ENCODE assay signal across 15 cellular contexts in the genomic region with DNA sequence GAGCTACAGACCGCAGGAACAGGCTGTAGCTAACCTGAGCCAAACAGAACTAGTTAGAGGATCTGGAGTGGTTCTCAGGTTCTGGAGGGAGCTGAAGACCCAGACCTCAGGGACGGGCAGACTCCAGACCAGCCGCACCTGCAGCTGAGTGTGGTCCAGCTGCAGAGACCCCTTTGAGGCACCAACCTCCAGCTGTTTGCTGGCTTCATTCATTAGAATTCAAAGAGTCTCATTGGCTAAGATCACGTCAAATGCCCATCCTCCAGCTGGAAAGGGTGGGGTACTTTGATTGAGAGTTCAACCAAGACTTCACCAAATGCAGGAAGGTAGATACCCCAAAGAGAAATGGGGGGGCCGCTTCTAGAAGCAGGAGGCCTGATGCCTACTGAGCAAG. TPM values are rescaled to one million over a fixed set of nuclear protein-coding genes. Genes with fewer than 3 reads are reported as not detected.
DNase-seq lines count a peak whose midpoint lies in the region; ATAC-seq and TF ChIP-seq lines count a peak whose summit lies in the region.
"Had no signal": no experiment of that assay in that cellular context is flagged by ENCODE, and none has a peak within 500 bp of the region (broad histone marks: within the 10 kb centered on the region; RNA-seq: fewer than 3 reads in every experiment).

No MANE protein-coding gene starts in this region.

- peak overlapping the region; percentile 98 for H3K27ac Mint-ChIP-seq in stimulated activated naive CD8-positive, alpha-beta T cell treated with anti-CD3 and anti-CD28 coated beads, Interleukin-15, Interleukin-2, amounts not matched to agents 100 ng/mL and 50 ng/mL, for 24 hours
- H3K27ac Mint-ChIP-seq in effector memory CD8-positive, alpha-beta T cell = peak overlapping the region; percentile 89 to 94
- no peak overlapping the region for H3K27ac Mint-ChIP-seq in type B pancreatic cell

- intact Hi-C loops in upper lobe of right lung (cut with DNase I) = no loop called here

- H3K27ac ChIP-seq in Peyer's patch (peak overlapping the region; percentile 60 to 72 (median 69)), upper lobe of right lung (peak overlapping the region; percentile 60)
- H3K27ac ChIP-seq: esophagus muscularis mucosa, neural progenitor cell had no signal

- H3K4me1 ChIP-seq in Peyer's patch = peaks cover 2 to 32% (median 24%) of the 10 kb centered on the region in 4 donors
- peaks cover 11% of the 10 kb centered on the region for H3K4me1 ChIP-seq in upper lobe of right lung
- H3K4me1 ChIP-seq: neural progenitor cell had no signal

- H3K9me3 Mint-ChIP-seq in stimulated activated naive CD8-positive, alpha-beta T cell treated with anti-CD3 and anti-CD28 coated beads, Interleukin-15, Interleukin-2, amounts not matched to agents 100 ng/mL and 50 ng/mL, for 24 hours = no peaks in the 10 kb centered on the region
- H3K9me3 Mint-ChIP-seq in effector memory CD8-positive, alpha-beta T cell = no peaks in the 10 kb centered on the region
- no peaks in the 10 kb centered on the region for H3K9me3 Mint-ChIP-seq in type B pancreatic cell
- H3K9me3 Mint-ChIP-seq: neural progenitor cell had no signal

- H3K4me3 ChIP-seq in Peyer's patch (no peak overlapping the region), upper lobe of right lung (no peak overlapping the region)
- H3K4me3 ChIP-seq: esophagus muscularis mucosa, neural progenitor cell had no signal

- ATAC-seq in stimulated activated naive CD8-positive, alpha-beta T cell treated with anti-CD3 and anti-CD28 coated beads, Interleukin-15, Interleukin-2, amounts not matched to agents 100 U/mL and 50 U/mL, for 24 hours = no peak
- ATAC-seq in effector memory CD8-positive, alpha-beta T cell (replicated peaks) = no peak
- ATAC-seq in upper lobe of right lung = no peak

- H3K9me3 ChIP-seq in Peyer's patch (peaks cover 0 to 5% (median 0%) of the 10 kb centered on the region in 4 donors), upper lobe of right lung (no peaks in the 10 kb centered on the region)

- peak overlapping the region; percentile 72 for H3K4me3 Mint-ChIP-seq in stimulated activated naive CD8-positive, alpha-beta T cell treated with anti-CD3 and anti-CD28 coated beads, Interleukin-15, Interleukin-2, amounts not matched to agents 100 ng/mL and 50 ng/mL, for 24 hours
- H3K4me3 Mint-ChIP-seq in effector memory CD8-positive, alpha-beta T cell = peak overlapping the region; percentile 69 to 81
- H3K4me3 Mint-ChIP-seq in type B pancreatic cell = no peak overlapping the region
- H3K4me3 Mint-ChIP-seq: neural progenitor cell had no signal

- H3K36me3 ChIP-seq in Peyer's patch (no peaks in the 10 kb centered on the region), upper lobe of right lung (no peaks in the 10 kb centered on the region)
- H3K36me3 ChIP-seq: esophagus muscularis mucosa, neural progenitor cell had no signal

- no peaks in the 10 kb centered on the region for H3K36me3 Mint-ChIP-seq in stimulated activated naive CD8-positive, alpha-beta T cell treated with anti-CD3 and anti-CD28 coated beads, Interleukin-15, Interleukin-2, amounts not matched to agents 100 ng/mL and 50 ng/mL, for 24 hours (ENCODE audit: low read depth)
- peaks cover 31% of the 10 kb centered on the region for H3K36me3 Mint-ChIP-seq in effector memory CD8-positive, alpha-beta T cell (ENCODE audit: insufficient read depth)
- no peaks in the 10 kb centered on the region for H3K36me3 Mint-ChIP-seq in type B pancreatic cell
- H3K36me3 Mint-ChIP-seq: neural progenitor cell had no signal

- peaks cover 95% of the 10 kb centered on the region for H3K4me1 Mint-ChIP-seq in stimulated activated naive CD8-positive, alpha-beta T cell treated with anti-CD3 and anti-CD28 coated beads, Interleukin-15, Interleukin-2, amounts not matched to agents 100 ng/mL and 50 ng/mL, for 24 hours (ENCODE audit: low read depth)
- H3K4me1 Mint-ChIP-seq in effector memory CD8-positive, alpha-beta T cell (ENCODE audit: low read depth in 2 of 2) = peaks cover 71 to 81% of the 10 kb centered on the region in 2 donors
- H3K4me1 Mint-ChIP-seq in type B pancreatic cell (ENCODE audit: unreplicated experiment) = peaks cover 11% of the 10 kb centered on the region

- TF ChIP-seq CTCF in Peyer's patch (IDR thresholded peaks at IDR 0.05) (no peak), upper lobe of right lung (IDR thresholded peaks at IDR 0.05) (no peak), type B pancreatic cell (conservative IDR thresholded peaks at IDR 0.05) (no peak)

- no peaks in the 10 kb centered on the region for H3K27me3 ChIP-seq in Peyer's patch
- H3K27me3 ChIP-seq in upper lobe of right lung = no peaks in the 10 kb centered on the region
- H3K27me3 ChIP-seq: neural progenitor cell had no signal

- TF ChIP-seq POLR2A in Peyer's patch (IDR thresholded peaks at IDR 0.05) = no peak

- DNase-seq in stimulated activated naive CD8-positive, alpha-beta T cell treated with anti-CD3 and anti-CD28 coated beads, Interleukin-15, Interleukin-2, amounts not matched to agents 100 U/mL and 50 U/mL, for 24 hours = no peak
- DNase-seq in Peyer's patch (no peak), upper lobe of right lung (no peak), SIG-M5 (lab: John Stamatoyannopoulos, UW) (no peak), type B pancreatic cell (ENCODE audit: extremely low spot score, unreplicated experiment) (no peak), NCI-H1930 (lab: John Stamatoyannopoulos, UW) (no peak)
- no peak for DNase-seq in effector memory CD8-positive, alpha-beta T cell
- DNase-seq: AML-193, NCI-H82 had no signal

- H3K27me3 Mint-ChIP-seq in stimulated activated naive CD8-positive, alpha-beta T cell treated with anti-CD3 and anti-CD28 coated beads, Interleukin-15, Interleukin-2, amounts not matched to agents 100 ng/mL and 50 ng/mL, for 24 hours = peaks cover under 1% of the 10 kb centered on the region
- no peaks in the 10 kb centered on the region for H3K27me3 Mint-ChIP-seq in effector memory CD8-positive, alpha-beta T cell
- H3K27me3 Mint-ChIP-seq in type B pancreatic cell = peaks cover 16% of the 10 kb centered on the region

RNA-seq across cellular contexts. Expression of a gene that starts 13.4 kb away (rescaled TPM):
- total RNA-seq in Peyer's patch (1 to 10 TPM; 1.5 to 7.0 (median 5.0) TPM), upper lobe of right lung (10.6 TPM), type B pancreatic cell (ENCODE audit: low replicate concordance) (0.12 and 0.68 TPM in 2 replicates)
- total RNA-seq: dermis microvascular lymphatic vessel endothelial cell, RPMI7951 had no signal

RNA-seq across cellular contexts. Expression of a gene that starts 25.0 kb away (rescaled TPM):
- total RNA-seq in Peyer's patch (1 to 10 TPM; 3.9 to 9.4 (median 5.9) TPM), upper lobe of right lung (6.1 TPM), type B pancreatic cell (ENCODE audit: low replicate concordance) (23.2 and 26.2 TPM in 2 replicates)

RNA-seq across cellular contexts. Expression of a gene that starts 49.2 kb away (rescaled TPM):
- total RNA-seq in Peyer's patch (not detected), upper lobe of right lung (not detected), type B pancreatic cell (ENCODE audit: low replicate concordance) (2.4 and 3.4 TPM in 2 replicates)
- total RNA-seq: dermis microvascular lymphatic vessel endothelial cell, esophagus muscularis mucosa, RPMI7951 had no signal

RNA-seq across cellular contexts. Expression of a gene that starts 53.6 kb away (rescaled TPM):
- total RNA-seq in Peyer's patch (under 1 TPM in 2 of 4 donors, not detected in 2; 0.27 to 0.88 TPM), upper lobe of right lung (2.1 TPM), type B pancreatic cell (ENCODE audit: low replicate concordance) (7.6 and 14.3 TPM in 2 replicates)
- total RNA-seq: dermis microvascular lymphatic vessel endothelial cell, esophagus muscularis mucosa, H7, RPMI7951 had no signal
